ENCODE assay signal across 13 cellular contexts in genomic region chr10:98344589-98345038, GRCh38.
A peak's percentile ranks its signal among the peaks of the same experiment; 100 is the strongest.
DNase-seq lines count a peak whose midpoint lies in the region; ATAC-seq, FAIRE-seq and TF ChIP-seq lines count a peak whose summit lies in the region.
"Had no signal": no experiment of that assay in that cellular context is flagged by ENCODE, and none has a peak within 500 bp of the region (broad histone marks: within the 10 kb centered on the region; RNA-seq: fewer than 3 reads in every experiment).

No MANE protein-coding gene starts in this region.

- peak; percentile 57 for DNase-seq in COLO668 (lab: John Stamatoyannopoulos, UW; ENCODE audit: unreplicated experiment)
- DNase-seq in NCI-H69 (lab: John Stamatoyannopoulos, UW), result peak; percentile 2
- DNase-seq in fibroblast of the aortic adventitia (ENCODE audit: low read depth), result peak; percentile 99
- peak in 4 of 6 donors; percentile 28 to 41 (median 30) for DNase-seq in pancreas
- no peak for DNase-seq in GM10248 (ENCODE audit: extremely low spot score)
- no peak for DNase-seq in anterior cingulate cortex (lab: John Stamatoyannopoulos, UW)
- DNase-seq in HEK293T (ENCODE audit: extremely low spot score), result no peak
- no peak for DNase-seq in NCI-H2227 treated with DMSO at 0.1 percent for 48 hours (lab: John Stamatoyannopoulos, UW)
- DNase-seq: GOT3, hypothalamus, NCI-H1930 had no signal

- no peaks in the 10 kb centered on the region for H3K9me3 ChIP-seq in pancreas

- H3K4me3 ChIP-seq in fibroblast of the aortic adventitia (ENCODE audit: low read depth, low read length) (no peak overlapping the region), pancreas (no peak overlapping the region)
- H3K4me3 ChIP-seq: breast epithelium had no signal

- peak in 3 of 4 donors; percentile 31 to 78 (median 70) for ATAC-seq in pancreas

- FAIRE-seq in pancreas (lab: Jason Lieb, UNC), result no peak
- FAIRE-seq: HTR-8/SVneo had no signal

- no peak for TF ChIP-seq CTCF in fibroblast of the aortic adventitia (IDR thresholded peaks at IDR 0.05; ENCODE audit: insufficient read depth, low read length)
- TF ChIP-seq CTCF in pancreas (IDR thresholded peaks at IDR 0.05), result no peak
- no peak for TF ChIP-seq CTCF in GM10248 (IDR thresholded peaks at IDR 0.05; ENCODE audit: control extremely low read depth, extremely low read depth, low read depth, missing control alignments)

- 55 to 64% methylated on average over 6 of the region's 6 CpGs for WGBS in pancreas, 2 donors

- CTCF ChIA-PET in GM10248 (lab: Yijun Ruan, JAX) (no interaction called here), HEK293T (lab: Yijun Ruan, JAX) (no interaction called here)

- H3K4me1 ChIP-seq in pancreas, result no peaks in the 10 kb centered on the region

- POLR2A ChIA-PET in GM10248 (lab: Yijun Ruan, JAX) (no interaction called here), HEK293T (lab: Yijun Ruan, JAX) (interaction anchor here (1.2 kb wide), 1 partner anchor 210 kb away, joined by 3 read pairs; the partner anchor contains the start of gene R3HCC1L)

- H3K27ac ChIP-seq in pancreas, result no peak overlapping the region

- no peaks in the 10 kb centered on the region for H3K36me3 ChIP-seq in pancreas
- H3K36me3 ChIP-seq: breast epithelium had no signal

- intact Hi-C loops in pancreas (cut with DNase I), result no loop called here

- no peaks in the 10 kb centered on the region for H3K27me3 ChIP-seq in pancreas
- H3K27me3 ChIP-seq: breast epithelium had no signal

TF ChIP-seq in HEK293T, 16 proteins besides CTCF, POLR2A, EP300 and RAD21:
- no peak for TF ChIP-seq FOXA1 (IDR thresholded peaks at IDR 0.05)
- no peak for TF ChIP-seq ELF4 (IDR thresholded peaks at IDR 0.05)
- no peak for TF ChIP-seq FOXK2 (IDR thresholded peaks at IDR 0.05)
- no peak for TF ChIP-seq HDGF (IDR thresholded peaks at IDR 0.05; ENCODE audit: borderline replicate concordance)
- TF ChIP-seq NFRKB (IDR thresholded peaks at IDR 0.05), result no peak
- TF ChIP-seq L3MBTL2 (conservative IDR thresholded peaks at IDR 0.05), result no peak
- no peak for TF ChIP-seq BHLHE40 (IDR thresholded peaks at IDR 0.05; ENCODE audit: borderline replicate concordance)
- TF ChIP-seq PKNOX1 (IDR thresholded peaks at IDR 0.05), result no peak
- no peak for TF ChIP-seq CTBP1 (IDR thresholded peaks at IDR 0.05; ENCODE audit: borderline replicate concordance)
- no peak for TF ChIP-seq ZNF384 (IDR thresholded peaks at IDR 0.05)
- no peak for TF ChIP-seq SUZ12 (IDR thresholded peaks at IDR 0.05)
- no peak for TF ChIP-seq TARDBP (IDR thresholded peaks at IDR 0.05)
- TF ChIP-seq SP1 (IDR thresholded peaks at IDR 0.05), result no peak
- TF ChIP-seq ARNT (IDR thresholded peaks at IDR 0.05), result no peak
- no peak for TF ChIP-seq LEF1 (IDR thresholded peaks at IDR 0.05; ENCODE audit: borderline replicate concordance)
- TF ChIP-seq FOXM1 (IDR thresholded peaks at IDR 0.05; ENCODE audit: borderline replicate concordance), result no peak

Comparison
In these comparisons a context has a peak if more than half of its experiments do, and no peak if none do; other contexts are left out.
1. DNase-seq: peak in COLO668 (single experiment), NCI-H69 (single experiment), fibroblast of the aortic adventitia (single experiment) and pancreas (4 of 6); none in GM10248 (single experiment), anterior cingulate cortex (0 of 58), HEK293T (single experiment) and NCI-H2227 treated with DMSO at 0.1 percent for 48 hours (single experiment).